27 cellular contexts compared by ENCODE assay signal in genomic region chr3:110077093-110077492, GRCh38.
"Had no signal": no experiment of that assay in that cellular context is flagged by ENCODE, and none has a peak within 500 bp of the region (broad histone marks: within the 10 kb centered on the region; RNA-seq: fewer than 3 reads in every experiment).

No MANE protein-coding gene starts in this region.

- H3K4me1 Mint-ChIP-seq: activated T-helper 17 cell treated with anti-CD3 and anti-CD28 coated beads, Interleukin-2, amount 50 U/mL, for 72 hours; immature natural killer cell; mesothelial cell of epicardium; naive thymus-derived CD8-positive, alpha-beta T cell; neural progenitor cell; stimulated activated naive CD8-positive, alpha-beta T cell treated with anti-CD3 and anti-CD28 coated beads, Interleukin-15, amount 100 ng/mL, for 72 hours had no signal

- FAIRE-seq: TTC549 had no signal

- H3K4me3 ChIP-seq: hepatocyte, neural progenitor cell, prostate gland, right atrium auricular region, spleen, suprapubic skin, tibial nerve had no signal

- DNase-seq: activated CD4-positive, alpha-beta T cell treated with anti-CD3 and anti-CD28 coated beads for 1 hour; activated T-cell treated with anti-CD3 and anti-CD28 coated beads, Interleukin-2, amount 50 U/mL, for 1 hour; aorta; brain microvascular endothelial cell; caudate nucleus; dermis blood vessel endothelial cell; effector CD8-positive, alpha-beta T cell; foreskin keratinocyte; glutamatergic neuron; immature natural killer cell; kidney glomerular epithelial cell; left ventricle myocardium superior; mammary epithelial cell; naive thymus-derived CD8-positive, alpha-beta T cell; spleen; stimulated activated CD4-positive, alpha-beta T cell treated with anti-CD3 and anti-CD28 coated beads, Interleukin-4, amount 100 ng/mL, for 24 hours; stimulated activated naive CD8-positive, alpha-beta T cell treated with anti-CD3 and anti-CD28 coated beads, Interleukin-15, amount 100 ng/mL, for 72 hours had no signal

- H3K9me3 Mint-ChIP-seq: activated naive CD4-positive, alpha-beta T cell treated with anti-CD3 and anti-CD28 coated beads, Interleukin-2, amount 50 U/mL, for 72 hours; activated T-helper 17 cell treated with anti-CD3 and anti-CD28 coated beads, Interleukin-2, amount 50 U/mL, for 72 hours; mesothelial cell of epicardium; neural progenitor cell; stimulated activated naive CD8-positive, alpha-beta T cell treated with anti-CD3 and anti-CD28 coated beads, Interleukin-15, amount 100 ng/mL, for 72 hours had no signal

- H3K27me3 Mint-ChIP-seq: activated T-helper 17 cell treated with anti-CD3 and anti-CD28 coated beads, Interleukin-2, amount 50 U/mL, for 72 hours; naive thymus-derived CD8-positive, alpha-beta T cell; stimulated activated naive CD8-positive, alpha-beta T cell treated with anti-CD3 and anti-CD28 coated beads, Interleukin-15, amount 100 ng/mL, for 72 hours had no signal

- ATAC-seq: activated naive CD4-positive, alpha-beta T cell treated with anti-CD3 and anti-CD28 coated beads, Interleukin-2, amount 50 U/mL, for 72 hours; activated T-helper 17 cell treated with anti-CD3 and anti-CD28 coated beads, Interleukin-2, amount 50 U/mL, for 72 hours; foreskin keratinocyte; left ventricle myocardium superior; naive thymus-derived CD8-positive, alpha-beta T cell; stimulated activated naive CD8-positive, alpha-beta T cell treated with anti-CD3 and anti-CD28 coated beads, Interleukin-15, amount 100 ng/mL, for 72 hours had no signal

- H3K27me3 ChIP-seq: brain microvascular endothelial cell, foreskin keratinocyte, hepatocyte, neural progenitor cell, right atrium auricular region, spleen, suprapubic skin, tibial nerve had no signal

- H3K36me3 ChIP-seq: brain microvascular endothelial cell, neural progenitor cell, prostate gland, right atrium auricular region, spleen, suprapubic skin, tibial nerve had no signal

- H3K36me3 Mint-ChIP-seq: activated naive CD4-positive, alpha-beta T cell treated with anti-CD3 and anti-CD28 coated beads, Interleukin-2, amount 50 U/mL, for 72 hours; immature natural killer cell; mesothelial cell of epicardium; naive thymus-derived CD8-positive, alpha-beta T cell; neural progenitor cell had no signal

- H3K4me3 Mint-ChIP-seq: activated T-helper 17 cell treated with anti-CD3 and anti-CD28 coated beads, Interleukin-2, amount 50 U/mL, for 72 hours; immature natural killer cell; mesothelial cell of epicardium; naive thymus-derived CD8-positive, alpha-beta T cell; neural progenitor cell; stimulated activated naive CD8-positive, alpha-beta T cell treated with anti-CD3 and anti-CD28 coated beads, Interleukin-15, amount 100 ng/mL, for 72 hours had no signal

- H3K27ac Mint-ChIP-seq: activated naive CD4-positive, alpha-beta T cell treated with anti-CD3 and anti-CD28 coated beads, Interleukin-2, amount 50 U/mL, for 72 hours; activated T-helper 17 cell treated with anti-CD3 and anti-CD28 coated beads, Interleukin-2, amount 50 U/mL, for 72 hours; immature natural killer cell; mesothelial cell of epicardium; naive thymus-derived CD8-positive, alpha-beta T cell; neural progenitor cell; stimulated activated naive CD8-positive, alpha-beta T cell treated with anti-CD3 and anti-CD28 coated beads, Interleukin-15, amount 100 ng/mL, for 72 hours had no signal
